ENCODE assay signal across 8 cellular contexts in the genomic region with DNA sequence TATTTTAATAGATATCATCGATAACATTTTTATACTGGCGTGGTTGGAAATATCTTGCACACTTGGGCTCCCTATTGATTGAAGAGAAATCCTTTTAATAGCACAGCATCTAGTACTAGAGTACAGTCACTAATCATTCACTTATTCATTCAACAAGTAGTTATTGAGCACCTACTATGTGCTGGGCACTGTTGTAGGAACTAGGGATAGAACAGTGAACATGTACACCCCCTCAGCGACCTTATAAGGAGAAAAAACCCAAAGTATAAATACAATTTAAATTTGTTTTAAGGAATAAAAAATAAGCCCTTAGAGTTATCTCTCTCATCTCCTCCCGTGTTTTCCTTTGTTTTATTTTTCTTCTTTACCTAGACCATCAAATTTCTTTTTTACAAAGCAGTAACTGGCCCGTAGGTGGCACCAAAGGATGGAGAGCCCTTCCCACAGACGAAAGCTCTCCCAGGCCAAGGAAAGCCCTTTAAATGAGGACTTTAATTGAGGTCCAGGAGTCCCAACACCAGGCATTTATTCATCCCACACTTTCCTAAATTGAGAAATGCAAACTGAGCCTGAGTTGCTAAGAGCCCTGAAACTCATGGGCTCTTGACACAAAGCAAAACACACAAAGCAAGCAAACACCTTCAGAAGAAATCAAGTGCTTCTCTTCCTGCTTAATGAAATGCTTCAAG. TPM values are rescaled to one million over a fixed set of nuclear protein-coding genes. Genes with fewer than 3 reads are reported as not detected.
DNase-seq lines count a peak whose midpoint lies in the region; ATAC-seq and TF ChIP-seq lines count a peak whose summit lies in the region.

No MANE protein-coding gene starts in this region.

- H3K4me1 ChIP-seq in endodermal cell (ENCODE audit: control insufficient read depth, insufficient read depth, low read length): no peaks in the 10 kb centered on the region
- no peaks in the 10 kb centered on the region for H3K4me1 ChIP-seq in psoas muscle

- intact Hi-C loops in psoas muscle (cut with DNase I): no loop called here

- no peaks in the 10 kb centered on the region for H3K9me3 ChIP-seq in AG04450 (ENCODE audit: control insufficient read depth, insufficient read depth, low read length)
- H3K9me3 ChIP-seq in endodermal cell (ENCODE audit: control insufficient read depth, low read length): no peaks in the 10 kb centered on the region
- no peaks in the 10 kb centered on the region for H3K9me3 ChIP-seq in psoas muscle

- H3K9me3 Mint-ChIP-seq in endodermal cell: no peaks in the 10 kb centered on the region

- no peak overlapping the region for H3K9ac ChIP-seq in endodermal cell (ENCODE audit: extremely low read depth, low read length, poor library complexity, severe bottlenecking)

- TF ChIP-seq CTCF in AG04450 (IDR thresholded peaks at IDR 0.05; ENCODE audit: low read depth, low read length) (peak; percentile 66), GM12872 (IDR thresholded peaks at IDR 0.05; ENCODE audit: insufficient read depth, low read depth, low read length) (peak; percentile 36; the same call in 2 of the 3 replicates), endodermal cell (conservative IDR thresholded peaks at IDR 0.05) (peak; percentile 84), psoas muscle (IDR thresholded peaks at IDR 0.05) (peak; percentile 18)

- CTCF ChIA-PET in AG04450 (lab: Charles Lee): interaction anchor here (0.6 to 6.0 kb wide), 14 partner anchors 11 to 227 kb away, joined by 3 to 107 read pairs (median 6); a partner anchor contains a TSS

- no peak overlapping the region for H3K4me3 Mint-ChIP-seq in endodermal cell

- DNase-seq in AG04450 (ENCODE audit: low read depth, low spot score): no peak
- peak; percentile 41 for DNase-seq in NCI-H82 treated with DMSO at 0.1 percent for 48 hours (lab: John Stamatoyannopoulos, UW; ENCODE audit: unreplicated experiment)
- DNase-seq in endodermal cell: peak; percentile 88
- no peak for DNase-seq in psoas muscle
- DNase-seq in SHP77 treated with DMSO at 0.1 percent for 48 hours (lab: John Stamatoyannopoulos, UW): no peak
- DNase-seq in GM19240 (ENCODE audit: insufficient read length, low spot score): no peak

- H3K27me3 ChIP-seq in AG04450 (ENCODE audit: control insufficient read depth, insufficient read depth, low read length): no peaks in the 10 kb centered on the region
- peaks cover 1% of the 10 kb centered on the region for H3K27me3 ChIP-seq in endodermal cell (ENCODE audit: control insufficient read depth, insufficient read depth, low read length, poor library complexity, severe bottlenecking)
- no peaks in the 10 kb centered on the region for H3K27me3 ChIP-seq in psoas muscle (ENCODE audit: insufficient read depth in 3 of 3, low read length in 2 of 3)

- no peak overlapping the region for H3K4me3 ChIP-seq in AG04450 (ENCODE audit: low read depth, low read length)
- H3K4me3 ChIP-seq in endodermal cell (ENCODE audit: low read length): no peak overlapping the region
- H3K4me3 ChIP-seq in psoas muscle: no peak overlapping the region

- H3K27me3 Mint-ChIP-seq in endodermal cell (ENCODE audit: insufficient read depth): no peaks in the 10 kb centered on the region

- POLR2A ChIA-PET in AG04450 (lab: Yijun Ruan, JAX): no interaction called here

- 30 to 64% methylated on average over 2 to 5 of the region's 6 CpGs for WGBS in endodermal cell (ENCODE audit: insufficient coverage in 1 of 2, insufficient read length in 1 of 2), 2 experiments
- 58 to 70% (median 66%) methylated on average over 6 of the region's 6 CpGs for WGBS in psoas muscle, 3 donors

- no peak overlapping the region for H3K27ac Mint-ChIP-seq in endodermal cell

- H3K36me3 Mint-ChIP-seq in endodermal cell (ENCODE audit: low read depth): peaks cover 38% of the 10 kb centered on the region

- ATAC-seq in psoas muscle (no peak), HG03521 (IDR thresholded peaks at IDR 0.05; ENCODE audit: unreplicated experiment) (no peak)

- H3K36me3 ChIP-seq in endodermal cell (ENCODE audit: control insufficient read depth, insufficient read depth, low read length): peaks cover 1% of the 10 kb centered on the region
- peaks cover 0 to 62% of the 10 kb centered on the region in 2 donors for H3K36me3 ChIP-seq in psoas muscle (ENCODE audit: insufficient read depth in 1 of 2, low read depth in 1 of 2)

- H3K4me1 Mint-ChIP-seq in endodermal cell: no peaks in the 10 kb centered on the region

- no peak overlapping the region for H3K27ac ChIP-seq in AG04450 (ENCODE audit: low read depth, low read length)
- H3K27ac ChIP-seq in endodermal cell (ENCODE audit: low read depth, low read length): no peak overlapping the region
- H3K27ac ChIP-seq in psoas muscle: no peak overlapping the region

RNA-seq across cellular contexts. Expression of a gene that starts 29.0 kb away (rescaled TPM):
- polyA plus RNA-seq in AG04450 (2011; rRNA removed) (149 and 151 TPM in 2 replicates), psoas muscle (100 to 1,000 TPM; 144 to 287 (median 258) TPM)
- 73.8 and 98.0 TPM in 2 replicates for polyA minus RNA-seq in AG04450 (2011; rRNA and poly(A)+ RNA removed)
- total RNA-seq in endodermal cell (100 to 1,000 TPM; 153 to 158 TPM), psoas muscle (100 to 1,000 TPM; 211 to 326 (median 249) TPM)
- 232 TPM for polyA plus RNA-seq in endodermal cell (2013, experiment 1 of 2)
- 201 TPM for polyA plus RNA-seq in endodermal cell (2013, experiment 2 of 2)

Comparison
In these comparisons a context has a peak if more than half of its experiments do, and no peak if none do; other contexts are left out.
1. DNase-seq: peak in NCI-H82 treated with DMSO at 0.1 percent for 48 hours (single experiment) and endodermal cell (single experiment); none in AG04450 (single experiment), psoas muscle (0 of 2), SHP77 treated with DMSO at 0.1 percent for 48 hours (single experiment) and GM19240 (single experiment).
2. CTCF ChIP-seq: peak in every context shown above with its lines; median percentile 84 in endodermal cell; 66 in AG04450; 36 in GM12872; 18 in psoas muscle.